In genomic region chr12:12798480-12798879, GRCh38 we compare ENCODE assay signal across 15 cellular contexts. TPM values are rescaled to one million over a fixed set of nuclear protein-coding genes. Genes with fewer than 3 reads are reported as not detected.
DNase-seq lines count a peak whose midpoint lies in the region; ATAC-seq and TF ChIP-seq lines count a peak whose summit lies in the region.
"Had no signal": no experiment of that assay in that cellular context is flagged by ENCODE, and none has a peak within 500 bp of the region (broad histone marks: within the 10 kb centered on the region; RNA-seq: fewer than 3 reads in every experiment).

No MANE protein-coding gene starts in this region.

- H3K56ac ChIP-seq in H9 (ENCODE audit: insufficient read length, low read depth, low read length) = no peak overlapping the region

- H3K23ac ChIP-seq in H9 (ENCODE audit: insufficient read length, low read depth, low read length) = no peak overlapping the region

- DNase-seq in epithelial cell of esophagus (ENCODE audit: low read depth) = peak; percentile 64
- no peak for DNase-seq in mucosa of descending colon
- DNase-seq in body of pancreas = no peak
- no peak for DNase-seq in H9
- no peak for DNase-seq in activated CD4-positive, CD25-positive, alpha-beta regulatory T cell (lab: John Stamatoyannopoulos, UW)
- DNase-seq in progenitor cell of endocrine pancreas (ENCODE audit: low spot score, unreplicated experiment) = no peak
- DNase-seq: ACHN; Calu3; CD4-positive, CD25-positive, alpha-beta regulatory T cell; DMS 273 treated with DMSO at 0.1 percent for 48 hours; HCEC 1CT; HFFc6 had no signal

- peak overlapping the region; percentile 60; the same call in 1 of the 2 replicates for H3K9ac ChIP-seq in KMS-11
- H3K9ac ChIP-seq in H9 (ENCODE audit: extremely low read depth, insufficient read length, low read length) = no peak overlapping the region
- H3K9ac ChIP-seq: BLaER1 treated with 17β-estradiol and CSF1 and Interleukin-3, amounts not matched to agents 10 nM and 100 nM had no signal

- no peak overlapping the region for H2BK12ac ChIP-seq in H9 (ENCODE audit: insufficient read length, low read depth, low read length)

- peaks cover 5% of the 10 kb centered on the region; the same call in 1 of the 2 replicates for H3K27me3 Mint-ChIP-seq in H9 (ENCODE audit: low read depth)
- no peaks in the 10 kb centered on the region for H3K27me3 Mint-ChIP-seq in progenitor cell of endocrine pancreas
- H3K27me3 Mint-ChIP-seq: CD4-positive, CD25-positive, alpha-beta regulatory T cell had no signal

- no peak overlapping the region for H2AK5ac ChIP-seq in H9 (ENCODE audit: insufficient read length, low read length)

- no peaks in the 10 kb centered on the region; a peak in 2 of 7 replicates for H3K36me3 Mint-ChIP-seq in H9 (ENCODE audit: insufficient read depth in 1 of 3, low read depth in 3 of 3)
- H3K36me3 Mint-ChIP-seq in progenitor cell of endocrine pancreas (ENCODE audit: insufficient read depth) = no peaks in the 10 kb centered on the region

- H3K9me3 ChIP-seq in mucosa of descending colon = no peaks in the 10 kb centered on the region
- H3K9me3 ChIP-seq in body of pancreas = no peaks in the 10 kb centered on the region
- no peaks in the 10 kb centered on the region for H3K9me3 ChIP-seq in H9 (ENCODE audit: control insufficient read depth, low read depth, low read length)
- H3K9me3 ChIP-seq: BLaER1 treated with 17β-estradiol and CSF1 and Interleukin-3, amounts not matched to agents 10 nM and 100 nM had no signal

- H2AFZ ChIP-seq in KMS-11 (ENCODE audit: low read depth) (peak overlapping the region; percentile 58; the same call in 1 of the 2 replicates), H9 (ENCODE audit: low read length) (no peak overlapping the region)

- H3K79me2 ChIP-seq in KMS-11 (ENCODE audit: insufficient read depth, low read depth) = no peaks in the 10 kb centered on the region
- no peaks in the 10 kb centered on the region for H3K79me2 ChIP-seq in H9 (ENCODE audit: insufficient read depth, low read length)

- no peak overlapping the region for H2BK20ac ChIP-seq in H9 (ENCODE audit: low read depth, low read length, poor library complexity, severe bottlenecking)

- no peak overlapping the region for H4K8ac ChIP-seq in H9 (replicated peaks; ENCODE audit: insufficient read length, low read depth, low read length)

- H3K27me3 ChIP-seq in KMS-11 (ENCODE audit: insufficient read depth, low read depth) (no peaks in the 10 kb centered on the region), body of pancreas (no peaks in the 10 kb centered on the region), H9 (ENCODE audit: insufficient read depth, low read length) (no peaks in the 10 kb centered on the region)
- H3K27me3 ChIP-seq: BLaER1 treated with 17β-estradiol and CSF1 and Interleukin-3, amounts not matched to agents 10 nM and 100 nM had no signal

- no peak overlapping the region for H2BK5ac ChIP-seq in H9 (ENCODE audit: insufficient read length, low read length)

- TF ChIP-seq POLR2A in body of pancreas (IDR thresholded peaks at IDR 0.05) = no peak

- 91 to 100% methylated on average over 1 of the region's 1 CpG for WGBS in body of pancreas, 2 donors
- WGBS in H9 (ENCODE audit: extremely low coverage, insufficient read length, low lambda C conversion rate) = no CpG with 5 or more reads among the region's 1 CpG

- intact Hi-C loops in mucosa of descending colon (cut with DNase I, micrococcal nuclease) (no loop called here), body of pancreas (cut with DNase I) (no loop called here)

- H3K4me1 Mint-ChIP-seq in H9 = peaks cover 7 to 8% of the 10 kb centered on the region in 2 experiments
- H3K4me1 Mint-ChIP-seq in progenitor cell of endocrine pancreas (ENCODE audit: low read depth) = peaks cover 4% of the 10 kb centered on the region

- H4K20me1 ChIP-seq in KMS-11 (ENCODE audit: insufficient read depth) = no peaks in the 10 kb centered on the region
- H4K20me1 ChIP-seq in H9 (ENCODE audit: control insufficient read depth, insufficient read depth, insufficient read length) = no peaks in the 10 kb centered on the region
- H4K20me1 ChIP-seq: BLaER1 treated with 17β-estradiol and CSF1 and Interleukin-3, amounts not matched to agents 10 nM and 100 nM had no signal

- no peak overlapping the region for H3K4ac ChIP-seq in H9 (ENCODE audit: low read depth, low read length)

- H3K27ac Mint-ChIP-seq in H9 = no peak overlapping the region; a peak in 1 of 7 replicates
- no peak overlapping the region for H3K27ac Mint-ChIP-seq in progenitor cell of endocrine pancreas
- H3K27ac Mint-ChIP-seq: HFFc6 had no signal

- H3K4me1 ChIP-seq in KMS-11 (ENCODE audit: low read depth, poor library complexity, severe bottlenecking) = peaks cover 51% of the 10 kb centered on the region
- H3K4me1 ChIP-seq in mucosa of descending colon (ENCODE audit: low read depth) = peaks cover 7% of the 10 kb centered on the region
- H3K4me1 ChIP-seq in body of pancreas = no peaks in the 10 kb centered on the region
- no peaks in the 10 kb centered on the region for H3K4me1 ChIP-seq in H9 (ENCODE audit: insufficient read depth, low read length)

- H3K14ac ChIP-seq in H9 (ENCODE audit: insufficient read depth, low read length) = no peak overlapping the region

- H3K9me3 Mint-ChIP-seq in H9 = no peaks in the 10 kb centered on the region
- no peaks in the 10 kb centered on the region for H3K9me3 Mint-ChIP-seq in progenitor cell of endocrine pancreas (ENCODE audit: low read depth)
- H3K9me3 Mint-ChIP-seq: HFFc6 had no signal

- peak; percentile 20 for ATAC-seq in mucosa of descending colon
- ATAC-seq in body of pancreas = no peak
- ATAC-seq: HepG2 had no signal

- no peak overlapping the region for H3K18ac ChIP-seq in H9 (ENCODE audit: insufficient read length, low read depth, low read length)

- H3K79me1 ChIP-seq in H9 (ENCODE audit: insufficient read depth, low read depth, low read length, poor library complexity, severe bottlenecking) = no peaks in the 10 kb centered on the region

- H3K27ac ChIP-seq in KMS-11 = peak overlapping the region; percentile 95
- no peak overlapping the region for H3K27ac ChIP-seq in body of pancreas
- H3K27ac ChIP-seq in H9 (ENCODE audit: insufficient read length, low read depth, low read length) = no peak overlapping the region
- H3K27ac ChIP-seq: BLaER1 treated with 17β-estradiol and CSF1 and Interleukin-3, amounts not matched to agents 10 nM and 100 nM had no signal

- H3K4me2 ChIP-seq in KMS-11 (peak overlapping the region; percentile 39; the same call in 1 of the 2 replicates), H9 (ENCODE audit: insufficient read depth, insufficient read length, low read length) (no peak overlapping the region)

- no peaks in the 10 kb centered on the region for H3K36me3 ChIP-seq in KMS-11 (ENCODE audit: insufficient read depth)
- peaks cover 5% of the 10 kb centered on the region for H3K36me3 ChIP-seq in mucosa of descending colon (ENCODE audit: low read depth)
- H3K36me3 ChIP-seq in body of pancreas (replicated peaks in 1 of 2; ENCODE audit: insufficient read depth in 1 of 2, low read depth in 2 of 2) = no peaks in the 10 kb centered on the region
- H3K36me3 ChIP-seq: BLaER1 treated with 17β-estradiol and CSF1 and Interleukin-3, amounts not matched to agents 10 nM and 100 nM had no signal

- H3T11ph ChIP-seq in H9 (ENCODE audit: low read length) = no peak overlapping the region

- H3K23me2 ChIP-seq in H9 (ENCODE audit: insufficient read length, low read depth, low read length, poor library complexity, severe bottlenecking) = no peaks in the 10 kb centered on the region

- no peak overlapping the region for H4K91ac ChIP-seq in H9 (ENCODE audit: insufficient read length, low read depth, low read length)

- H4K5ac ChIP-seq in H9 (ENCODE audit: insufficient read length, low read depth, low read length) = no peak overlapping the region

- no peak overlapping the region for H2BK15ac ChIP-seq in H9 (ENCODE audit: low read depth, low read length)

- no peak overlapping the region for H3K4me3 Mint-ChIP-seq in H9
- H3K4me3 Mint-ChIP-seq in progenitor cell of endocrine pancreas (ENCODE audit: low read depth) = no peak overlapping the region
- H3K4me3 Mint-ChIP-seq: CD4-positive, CD25-positive, alpha-beta regulatory T cell; HFFc6 had no signal

- H2BK120ac ChIP-seq in H9 (ENCODE audit: low read depth, low read length, poor library complexity, severe bottlenecking) = no peak overlapping the region

- TF ChIP-seq CTCF in KMS-11 (conservative IDR thresholded peaks at IDR 0.05; ENCODE audit: low read depth, low read length) (no peak), epithelial cell of esophagus (IDR thresholded peaks at IDR 0.05; ENCODE audit: insufficient read depth, low read depth, low read length, missing control alignments) (no peak), mucosa of descending colon (IDR thresholded peaks at IDR 0.05) (no peak), body of pancreas (IDR thresholded peaks at IDR 0.05) (no peak), H9 (conservative IDR thresholded peaks at IDR 0.05) (no peak), progenitor cell of endocrine pancreas (IDR thresholded peaks at IDR 0.05; ENCODE audit: unreplicated experiment) (no peak)

- H3K4me3 ChIP-seq in KMS-11 (IDR thresholded peaks at IDR 0.05; ENCODE audit: insufficient read depth, low read depth, low read length) = no peak overlapping the region
- no peak overlapping the region for H3K4me3 ChIP-seq in epithelial cell of esophagus (ENCODE audit: low read length)
- H3K4me3 ChIP-seq in mucosa of descending colon = no peak overlapping the region
- H3K4me3 ChIP-seq in body of pancreas = no peak overlapping the region
- H3K4me3 ChIP-seq: BLaER1 treated with 17β-estradiol and CSF1 and Interleukin-3, amounts not matched to agents 10 nM and 100 nM had no signal

RNA-seq across cellular contexts. Expression of gene APOLD1, which starts 13.0 kb away (rescaled TPM):
- 10 to 100 TPM in 1 of 3 donors, 1 to 10 TPM in 1, under 1 TPM in 1; 0.93 to 12.9 (median 5.0) TPM for total RNA-seq in mucosa of descending colon
- 10 to 100 TPM; 10.1 to 23.4 TPM for total RNA-seq in body of pancreas
- 0.48 and 0.70 TPM in 2 replicates for total RNA-seq in H9 (2021)
- total RNA-seq in progenitor cell of endocrine pancreas = 5.3 and 5.4 TPM in 2 replicates

RNA-seq across cellular contexts. Expression of gene DDX47, which starts 14.7 kb away (rescaled TPM):
- total RNA-seq in mucosa of descending colon = 10 to 100 TPM; 35.0 to 45.4 (median 40.9) TPM
- total RNA-seq in body of pancreas = 10 to 100 TPM; 32.4 to 59.7 TPM
- total RNA-seq in H9 (2021) = 73.9 and 78.2 TPM in 2 replicates
- total RNA-seq in progenitor cell of endocrine pancreas = 115 TPM in 2 replicates
